ENCODE assay signal across 1 cellular context in genomic region chr1:44059181-44059661, GRCh38.
TF ChIP-seq lines count a peak whose summit lies in the region.

No MANE protein-coding gene starts in this region.

TF ChIP-seq in GM23338, 12 proteins besides CTCF, POLR2A, EP300 and RAD21 (continued from another document):
- no peak for TF ChIP-seq ZNF462 (CRISPR knock-in tag; IDR thresholded peaks at IDR 0.05)
TF ChIP-seq in GM23338: peak in this region for 0.
